Comparison of ENCODE assay signal across 8 cellular contexts in genomic region chr16:23149267-23149992, GRCh38. TPM values are rescaled to one million over a fixed set of nuclear protein-coding genes. Genes with fewer than 3 reads are reported as not detected.
A peak's percentile ranks its signal among the peaks of the same experiment; 100 is the strongest.
DNase-seq lines count a peak whose midpoint lies in the region; ATAC-seq and TF ChIP-seq lines count a peak whose summit lies in the region.

A gene with protein sequence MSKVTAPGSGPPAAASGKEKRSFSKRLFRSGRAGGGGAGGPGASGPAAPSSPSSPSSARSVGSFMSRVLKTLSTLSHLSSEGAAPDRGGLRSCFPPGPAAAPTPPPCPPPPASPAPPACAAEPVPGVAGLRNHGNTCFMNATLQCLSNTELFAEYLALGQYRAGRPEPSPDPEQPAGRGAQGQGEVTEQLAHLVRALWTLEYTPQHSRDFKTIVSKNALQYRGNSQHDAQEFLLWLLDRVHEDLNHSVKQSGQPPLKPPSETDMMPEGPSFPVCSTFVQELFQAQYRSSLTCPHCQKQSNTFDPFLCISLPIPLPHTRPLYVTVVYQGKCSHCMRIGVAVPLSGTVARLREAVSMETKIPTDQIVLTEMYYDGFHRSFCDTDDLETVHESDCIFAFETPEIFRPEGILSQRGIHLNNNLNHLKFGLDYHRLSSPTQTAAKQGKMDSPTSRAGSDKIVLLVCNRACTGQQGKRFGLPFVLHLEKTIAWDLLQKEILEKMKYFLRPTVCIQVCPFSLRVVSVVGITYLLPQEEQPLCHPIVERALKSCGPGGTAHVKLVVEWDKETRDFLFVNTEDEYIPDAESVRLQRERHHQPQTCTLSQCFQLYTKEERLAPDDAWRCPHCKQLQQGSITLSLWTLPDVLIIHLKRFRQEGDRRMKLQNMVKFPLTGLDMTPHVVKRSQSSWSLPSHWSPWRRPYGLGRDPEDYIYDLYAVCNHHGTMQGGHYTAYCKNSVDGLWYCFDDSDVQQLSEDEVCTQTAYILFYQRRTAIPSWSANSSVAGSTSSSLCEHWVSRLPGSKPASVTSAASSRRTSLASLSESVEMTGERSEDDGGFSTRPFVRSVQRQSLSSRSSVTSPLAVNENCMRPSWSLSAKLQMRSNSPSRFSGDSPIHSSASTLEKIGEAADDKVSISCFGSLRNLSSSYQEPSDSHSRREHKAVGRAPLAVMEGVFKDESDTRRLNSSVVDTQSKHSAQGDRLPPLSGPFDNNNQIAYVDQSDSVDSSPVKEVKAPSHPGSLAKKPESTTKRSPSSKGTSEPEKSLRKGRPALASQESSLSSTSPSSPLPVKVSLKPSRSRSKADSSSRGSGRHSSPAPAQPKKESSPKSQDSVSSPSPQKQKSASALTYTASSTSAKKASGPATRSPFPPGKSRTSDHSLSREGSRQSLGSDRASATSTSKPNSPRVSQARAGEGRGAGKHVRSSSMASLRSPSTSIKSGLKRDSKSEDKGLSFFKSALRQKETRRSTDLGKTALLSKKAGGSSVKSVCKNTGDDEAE (N-terminal part only) (minus strand): TSS chr16:23149452. CDS start chr16:23149270, 182 bp downstream.

- H3K9me3 ChIP-seq in spleen: no peaks in the 10 kb centered on the region

- H3K27ac ChIP-seq in spleen: peak within 1 kb of the TSS; percentile 42 to 87 (median 76)

- peak within 1 kb of the TSS; percentile 50 to 90 (median 73) for H3K4me3 ChIP-seq in spleen

- H3K27me3 ChIP-seq in spleen (replicated peaks in 1 of 7): peaks cover 0 to 16% (median 0%) of the 10 kb centered on the region in 7 donors

- 1 to 2% (median 1%) methylated on average over 24 to 75 of the region's 75 CpGs for WGBS in spleen, 5 donors

- peak; percentile 85 for ATAC-seq in HG03378 (IDR thresholded peaks at IDR 0.05; ENCODE audit: unreplicated experiment)
- ATAC-seq in activated CD4-positive, CD25-positive, alpha-beta regulatory T cell treated with anti-CD3 and anti-CD28 coated beads, Interleukin-2, amount 50 U/mL, for 24 hours: peak; percentile 98

- intact Hi-C loops in spleen (cut with DNase I; ENCODE audit: low total_unique reads): no loop called here

- peak; percentile 97 for DNase-seq in AG20443 (ENCODE audit: low spot score)
- peak; percentile 89 to 97 for DNase-seq in NCI-H446 (lab: John Stamatoyannopoulos, UW)
- DNase-seq in cerebellar cortex (ENCODE audit: low spot score): peak; percentile 95
- peak; percentile 97 for DNase-seq in iris pigment epithelial cell (ENCODE audit: low read depth)
- peak; percentile 99 for DNase-seq in spleen

- H3K36me3 ChIP-seq in spleen: no peaks in the 10 kb centered on the region

- no peak for TF ChIP-seq CTCF in spleen (IDR thresholded peaks at IDR 0.05 in 8 of 11, conservative IDR thresholded peaks at IDR 0.05 in 3 of 11)

- TF ChIP-seq POLR2A in GM19193 (IDR thresholded peaks at IDR 0.05; ENCODE audit: extremely low read depth, insufficient read depth, insufficient read length): peak; percentile 47
- no peak for TF ChIP-seq POLR2A in spleen (IDR thresholded peaks at IDR 0.05)

- H3K4me1 ChIP-seq in spleen: peaks cover 5 to 43% (median 18%) of the 10 kb centered on the region in 6 donors

RNA-seq across cellular contexts. Expression of the gene that starts here (rescaled TPM):
- total RNA-seq in spleen: 1 to 10 TPM; 5.0 to 9.0 (median 6.5) TPM
- polyA plus RNA-seq in spleen: 1 to 10 TPM in 1 of 3 donors, under 1 TPM in 2; 0.52 to 1.2 (median 0.65) TPM

Comparison
In these comparisons a context has a peak if more than half of its experiments do, and no peak if none do; other contexts are left out.
1. Peak in every context shown above with its lines: DNase-seq, ATAC-seq, H3K4me3 ChIP-seq and H3K27ac ChIP-seq.